21 cellular contexts compared by ENCODE assay signal in the genomic region with DNA sequence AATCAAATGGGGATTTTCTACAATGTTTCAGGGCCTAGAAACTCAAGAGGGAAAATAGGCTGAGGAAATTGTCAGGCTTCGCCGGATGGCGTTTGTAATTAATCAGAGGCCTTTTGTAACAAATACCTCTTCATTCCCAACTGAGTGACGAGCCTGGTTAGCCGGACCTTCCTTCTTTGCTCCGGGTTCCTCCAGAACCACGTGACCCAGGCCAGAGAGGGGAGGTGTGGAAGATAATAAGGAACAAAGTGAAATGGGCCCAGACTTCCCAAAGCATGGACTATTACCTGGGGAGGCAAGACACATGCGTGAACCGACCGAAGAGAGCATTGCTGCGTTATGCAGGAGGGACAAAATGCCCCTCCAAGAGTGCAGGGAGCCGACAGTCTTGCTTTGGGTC. TPM values are rescaled to one million over a fixed set of nuclear protein-coding genes. Genes with fewer than 3 reads are reported as not detected.
"Had no signal": no experiment of that assay in that cellular context is flagged by ENCODE, and none has a peak within 500 bp of the region (broad histone marks: within the 10 kb centered on the region; RNA-seq: fewer than 3 reads in every experiment).

No MANE protein-coding gene starts in this region.

- H3K79me2 ChIP-seq: hepatocyte had no signal

- DNase-seq: spleen, upper lobe of right lung had no signal

- H3K9me3 ChIP-seq: left ventricle myocardium inferior, pancreas, prostate gland, sigmoid colon, spleen, suprapubic skin, thoracic aorta, tibial artery, upper lobe of right lung had no signal

- H3K4me2 ChIP-seq: hepatocyte had no signal

- H3K36me3 ChIP-seq: left ventricle myocardium inferior, pancreas, prostate gland, sigmoid colon, spleen, suprapubic skin, thoracic aorta, tibial artery, upper lobe of right lung had no signal

- H3K27ac Mint-ChIP-seq: mesothelial cell of epicardium; naive B cell; nephron; stimulated activated effector memory CD8-positive, alpha-beta T cell treated with anti-CD3 and anti-CD28 coated beads, Interleukin-12 subunit alpha, Interleukin-12 subunit beta, amount 100 ng/mL, for 72 hours; stimulated activated naive CD8-positive, alpha-beta T cell treated with anti-CD3 and anti-CD28 coated beads, Interleukin-15, Interleukin-2, amounts not matched to agents 100 ng/mL and 50 ng/mL, for 24 hours had no signal

- ATAC-seq: stimulated activated effector memory CD8-positive, alpha-beta T cell treated with anti-CD3 and anti-CD28 coated beads, Interleukin-12 subunit alpha, Interleukin-12 subunit beta, amount 100 ng/mL, for 72 hours had no signal

- FAIRE-seq: small intestine had no signal

- H3K4me3 ChIP-seq: hepatocyte, left ventricle myocardium inferior, lung, pancreas, prostate gland, sigmoid colon, spleen, suprapubic skin, thoracic aorta, tibial artery, upper lobe of right lung had no signal

- H3K27ac ChIP-seq: hepatocyte, left ventricle myocardium inferior, pancreas, prostate gland, sigmoid colon, spleen, suprapubic skin, thoracic aorta, tibial artery, upper lobe of right lung had no signal

- H3K4me1 Mint-ChIP-seq: mesothelial cell of epicardium; naive B cell; nephron; neural crest cell; stimulated activated effector memory CD8-positive, alpha-beta T cell treated with anti-CD3 and anti-CD28 coated beads, Interleukin-12 subunit alpha, Interleukin-12 subunit beta, amount 100 ng/mL, for 72 hours had no signal

- H3K36me3 Mint-ChIP-seq: mesothelial cell of epicardium; naive B cell; stimulated activated effector memory CD8-positive, alpha-beta T cell treated with anti-CD3 and anti-CD28 coated beads, Interleukin-12 subunit alpha, Interleukin-12 subunit beta, amount 100 ng/mL, for 72 hours had no signal

- H3K27me3 ChIP-seq: pancreas had no signal

- H3K4me1 ChIP-seq: left ventricle myocardium inferior, pancreas, prostate gland, suprapubic skin, upper lobe of right lung had no signal

- H3K4me3 Mint-ChIP-seq: mesothelial cell of epicardium; naive B cell; nephron; neural crest cell; stimulated activated effector memory CD8-positive, alpha-beta T cell treated with anti-CD3 and anti-CD28 coated beads, Interleukin-12 subunit alpha, Interleukin-12 subunit beta, amount 100 ng/mL, for 72 hours; stimulated activated naive CD8-positive, alpha-beta T cell treated with anti-CD3 and anti-CD28 coated beads, Interleukin-15, Interleukin-2, amounts not matched to agents 100 ng/mL and 50 ng/mL, for 24 hours had no signal

- H2AFZ ChIP-seq: hepatocyte had no signal

- H3K9me3 Mint-ChIP-seq: mesothelial cell of epicardium; neural crest cell; stimulated activated effector memory CD8-positive, alpha-beta T cell treated with anti-CD3 and anti-CD28 coated beads, Interleukin-12 subunit alpha, Interleukin-12 subunit beta, amount 100 ng/mL, for 72 hours; stimulated activated naive CD8-positive, alpha-beta T cell treated with anti-CD3 and anti-CD28 coated beads, Interleukin-15, Interleukin-2, amounts not matched to agents 100 ng/mL and 50 ng/mL, for 24 hours had no signal

RNA-seq across cellular contexts. Expression of a gene that starts 7.5 kb away (rescaled TPM):
- total RNA-seq: hepatocyte, kidney epithelial cell, mesothelial cell of epicardium, mononuclear cell, osteoblast had no signal
- polyA plus RNA-seq: hepatocyte had no signal
